1 cellular context compared by ENCODE assay signal in the genomic region with DNA sequence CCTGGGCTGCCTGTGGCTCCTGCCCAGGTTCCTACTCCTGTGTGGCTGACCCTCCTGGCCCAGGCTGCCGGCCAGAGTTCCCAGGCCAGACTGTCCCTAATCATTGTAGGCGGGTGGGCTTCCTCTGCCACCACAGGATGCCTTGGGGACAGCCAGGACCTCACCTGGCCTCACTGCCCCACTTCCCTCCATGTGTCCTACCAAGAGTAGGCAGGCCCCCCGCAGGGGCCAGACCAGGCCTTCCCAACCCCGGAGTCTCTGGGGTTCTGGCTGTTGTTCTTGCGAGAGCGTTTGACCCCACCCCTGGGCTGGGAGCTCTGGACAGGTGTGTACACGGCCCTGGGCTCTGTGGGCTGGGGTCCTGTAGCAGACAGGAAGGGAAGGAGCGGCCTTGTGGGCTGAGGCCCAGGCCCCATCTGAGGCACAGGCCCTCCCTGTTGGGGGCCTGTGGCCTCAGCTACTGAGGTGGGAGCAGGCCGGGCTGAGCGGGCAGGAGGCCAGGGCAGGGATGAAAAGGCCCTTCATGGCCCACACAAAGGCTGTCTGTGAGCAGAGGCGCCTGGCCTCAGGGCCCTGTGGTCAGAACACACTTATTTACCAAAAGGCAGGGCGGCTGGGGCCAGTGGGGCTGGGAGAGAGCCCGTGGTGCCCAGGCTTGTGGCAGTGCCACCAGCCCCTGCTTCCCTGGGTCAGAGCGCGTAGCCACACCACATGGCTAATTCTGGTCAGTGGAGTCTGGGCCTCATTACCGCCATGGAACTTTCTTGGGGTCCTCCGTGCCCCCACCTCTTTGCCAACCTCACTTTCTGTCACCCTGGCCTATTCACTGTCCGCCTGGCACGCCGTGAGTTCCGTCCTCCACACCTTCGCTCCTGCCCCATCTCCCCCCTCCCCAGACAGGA.
TF ChIP-seq lines count a peak whose summit lies in the region.

No MANE protein-coding gene starts in this region.

TF ChIP-seq in HepG2, 621 proteins besides CTCF, POLR2A, EP300 and RAD21 (continued from another document and continues in another):
- TF ChIP-seq REPIN1 (CRISPR knock-in tag; IDR thresholded peaks at IDR 0.05; ENCODE audit: borderline replicate concordance, low read depth) = peak; percentile 92
- TF ChIP-seq, protein P1, sequence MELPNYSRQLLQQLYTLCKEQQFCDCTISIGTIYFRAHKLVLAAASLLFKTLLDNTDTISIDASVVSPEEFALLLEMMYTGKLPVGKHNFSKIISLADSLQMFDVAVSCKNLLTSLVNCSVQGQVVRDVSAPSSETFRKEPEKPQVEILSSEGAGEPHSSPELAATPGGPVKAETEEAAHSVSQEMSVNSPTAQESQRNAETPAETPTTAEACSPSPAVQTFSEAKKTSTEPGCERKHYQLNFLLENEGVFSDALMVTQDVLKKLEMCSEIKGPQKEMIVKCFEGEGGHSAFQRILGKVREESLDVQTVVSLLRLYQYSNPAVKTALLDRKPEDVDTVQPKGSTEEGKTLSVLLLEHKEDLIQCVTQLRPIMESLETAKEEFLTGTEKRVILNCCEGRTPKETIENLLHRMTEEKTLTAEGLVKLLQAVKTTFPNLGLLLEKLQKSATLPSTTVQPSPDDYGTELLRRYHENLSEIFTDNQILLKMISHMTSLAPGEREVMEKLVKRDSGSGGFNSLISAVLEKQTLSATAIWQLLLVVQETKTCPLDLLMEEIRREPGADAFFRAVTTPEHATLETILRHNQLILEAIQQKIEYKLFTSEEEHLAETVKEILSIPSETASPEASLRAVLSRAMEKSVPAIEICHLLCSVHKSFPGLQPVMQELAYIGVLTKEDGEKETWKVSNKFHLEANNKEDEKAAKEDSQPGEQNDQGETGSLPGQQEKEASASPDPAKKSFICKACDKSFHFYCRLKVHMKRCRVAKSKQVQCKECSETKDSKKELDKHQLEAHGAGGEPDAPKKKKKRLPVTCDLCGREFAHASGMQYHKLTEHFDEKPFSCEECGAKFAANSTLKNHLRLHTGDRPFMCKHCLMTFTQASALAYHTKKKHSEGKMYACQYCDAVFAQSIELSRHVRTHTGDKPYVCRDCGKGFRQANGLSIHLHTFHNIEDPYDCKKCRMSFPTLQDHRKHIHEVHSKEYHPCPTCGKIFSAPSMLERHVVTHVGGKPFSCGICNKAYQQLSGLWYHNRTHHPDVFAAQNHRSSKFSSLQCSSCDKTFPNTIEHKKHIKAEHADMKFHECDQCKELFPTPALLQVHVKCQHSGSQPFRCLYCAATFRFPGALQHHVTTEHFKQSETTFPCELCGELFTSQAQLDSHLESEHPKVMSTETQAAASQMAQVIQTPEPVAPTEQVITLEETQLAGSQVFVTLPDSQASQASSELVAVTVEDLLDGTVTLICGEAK (IDR thresholded peaks at IDR 0.05) = no peak
- TF ChIP-seq, protein P1 (CRISPR knock-in tag; IDR thresholded peaks at IDR 0.05) = peak; percentile 56; the same call in 1 of the 2 replicates
- TF ChIP-seq REL (CRISPR knock-in tag; conservative IDR thresholded peaks at IDR 0.05) = no peak
- TF ChIP-seq FOSL1 (CRISPR knock-in tag; IDR thresholded peaks at IDR 0.05; ENCODE audit: borderline replicate concordance) = no peak
- TF ChIP-seq, protein P2, sequence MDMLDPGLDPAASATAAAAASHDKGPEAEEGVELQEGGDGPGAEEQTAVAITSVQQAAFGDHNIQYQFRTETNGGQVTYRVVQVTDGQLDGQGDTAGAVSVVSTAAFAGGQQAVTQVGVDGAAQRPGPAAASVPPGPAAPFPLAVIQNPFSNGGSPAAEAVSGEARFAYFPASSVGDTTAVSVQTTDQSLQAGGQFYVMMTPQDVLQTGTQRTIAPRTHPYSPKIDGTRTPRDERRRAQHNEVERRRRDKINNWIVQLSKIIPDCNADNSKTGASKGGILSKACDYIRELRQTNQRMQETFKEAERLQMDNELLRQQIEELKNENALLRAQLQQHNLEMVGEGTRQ (IDR thresholded peaks at IDR 0.05; ENCODE audit: low read depth, low read length) = no peak
- TF ChIP-seq, protein P2 (CRISPR knock-in tag; IDR thresholded peaks at IDR 0.05; ENCODE audit: borderline replicate concordance) = no peak
- TF ChIP-seq MBD4 (IDR thresholded peaks at IDR 0.05; ENCODE audit: borderline replicate concordance, low read length) = no peak
- TF ChIP-seq HES4 (CRISPR knock-in tag; IDR thresholded peaks at IDR 0.05; ENCODE audit: borderline replicate concordance) = 0 out of 2 replicates have a peak, but pooled peaks have one; percentile 17
- TF ChIP-seq, protein P3, sequence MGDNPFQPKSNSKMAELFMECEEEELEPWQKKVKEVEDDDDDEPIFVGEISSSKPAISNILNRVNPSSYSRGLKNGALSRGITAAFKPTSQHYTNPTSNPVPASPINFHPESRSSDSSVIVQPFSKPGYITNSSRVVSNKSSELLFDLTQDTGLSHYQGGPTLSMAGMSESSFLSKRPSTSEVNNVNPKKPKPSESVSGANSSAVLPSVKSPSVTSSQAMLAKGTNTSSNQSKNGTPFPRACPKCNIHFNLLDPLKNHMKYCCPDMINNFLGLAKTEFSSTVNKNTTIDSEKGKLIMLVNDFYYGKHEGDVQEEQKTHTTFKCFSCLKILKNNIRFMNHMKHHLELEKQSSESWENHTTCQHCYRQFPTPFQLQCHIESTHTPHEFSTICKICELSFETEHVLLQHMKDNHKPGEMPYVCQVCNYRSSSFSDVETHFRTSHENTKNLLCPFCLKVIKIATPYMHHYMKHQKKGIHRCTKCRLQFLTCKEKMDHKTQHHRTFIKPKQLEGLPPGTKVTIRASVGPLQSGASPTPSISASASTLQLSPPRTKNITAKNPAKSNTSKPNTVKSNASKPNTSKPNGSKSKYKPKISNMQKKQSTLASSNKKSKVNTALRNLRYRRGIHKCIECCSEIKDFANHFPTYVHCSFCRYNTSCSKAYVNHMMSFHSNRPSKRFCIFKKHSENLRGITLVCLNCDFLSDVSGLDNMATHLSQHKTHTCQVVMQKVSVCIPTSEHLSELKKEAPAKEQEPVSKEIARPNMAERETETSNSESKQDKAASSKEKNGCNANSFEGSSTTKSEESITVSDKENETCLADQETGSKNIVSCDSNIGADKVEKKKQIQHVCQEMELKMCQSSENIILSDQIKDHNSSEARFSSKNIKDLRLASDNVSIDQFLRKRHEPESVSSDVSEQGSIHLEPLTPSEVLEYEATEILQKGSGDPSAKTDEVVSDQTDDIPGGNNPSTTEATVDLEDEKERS (CRISPR knock-in tag; IDR thresholded peaks at IDR 0.05) = peak; percentile 51; the same call in 1 of the 2 replicates
- peak; percentile 37; the same call in 1 of the 2 replicates for TF ChIP-seq MIXL1 (CRISPR knock-in tag; IDR thresholded peaks at IDR 0.05)
- TF ChIP-seq MXD4 (CRISPR knock-in tag; IDR thresholded peaks at IDR 0.05) = no peak
- no peak for TF ChIP-seq ZFP82 (CRISPR knock-in tag; IDR thresholded peaks at IDR 0.05; ENCODE audit: borderline replicate concordance)
- TF ChIP-seq, protein P4, sequence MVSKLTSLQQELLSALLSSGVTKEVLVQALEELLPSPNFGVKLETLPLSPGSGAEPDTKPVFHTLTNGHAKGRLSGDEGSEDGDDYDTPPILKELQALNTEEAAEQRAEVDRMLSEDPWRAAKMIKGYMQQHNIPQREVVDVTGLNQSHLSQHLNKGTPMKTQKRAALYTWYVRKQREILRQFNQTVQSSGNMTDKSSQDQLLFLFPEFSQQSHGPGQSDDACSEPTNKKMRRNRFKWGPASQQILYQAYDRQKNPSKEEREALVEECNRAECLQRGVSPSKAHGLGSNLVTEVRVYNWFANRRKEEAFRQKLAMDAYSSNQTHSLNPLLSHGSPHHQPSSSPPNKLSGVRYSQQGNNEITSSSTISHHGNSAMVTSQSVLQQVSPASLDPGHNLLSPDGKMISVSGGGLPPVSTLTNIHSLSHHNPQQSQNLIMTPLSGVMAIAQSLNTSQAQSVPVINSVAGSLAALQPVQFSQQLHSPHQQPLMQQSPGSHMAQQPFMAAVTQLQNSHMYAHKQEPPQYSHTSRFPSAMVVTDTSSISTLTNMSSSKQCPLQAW (CRISPR knock-in tag; IDR thresholded peaks at IDR 0.05) = no peak
- TF ChIP-seq, protein P5, sequence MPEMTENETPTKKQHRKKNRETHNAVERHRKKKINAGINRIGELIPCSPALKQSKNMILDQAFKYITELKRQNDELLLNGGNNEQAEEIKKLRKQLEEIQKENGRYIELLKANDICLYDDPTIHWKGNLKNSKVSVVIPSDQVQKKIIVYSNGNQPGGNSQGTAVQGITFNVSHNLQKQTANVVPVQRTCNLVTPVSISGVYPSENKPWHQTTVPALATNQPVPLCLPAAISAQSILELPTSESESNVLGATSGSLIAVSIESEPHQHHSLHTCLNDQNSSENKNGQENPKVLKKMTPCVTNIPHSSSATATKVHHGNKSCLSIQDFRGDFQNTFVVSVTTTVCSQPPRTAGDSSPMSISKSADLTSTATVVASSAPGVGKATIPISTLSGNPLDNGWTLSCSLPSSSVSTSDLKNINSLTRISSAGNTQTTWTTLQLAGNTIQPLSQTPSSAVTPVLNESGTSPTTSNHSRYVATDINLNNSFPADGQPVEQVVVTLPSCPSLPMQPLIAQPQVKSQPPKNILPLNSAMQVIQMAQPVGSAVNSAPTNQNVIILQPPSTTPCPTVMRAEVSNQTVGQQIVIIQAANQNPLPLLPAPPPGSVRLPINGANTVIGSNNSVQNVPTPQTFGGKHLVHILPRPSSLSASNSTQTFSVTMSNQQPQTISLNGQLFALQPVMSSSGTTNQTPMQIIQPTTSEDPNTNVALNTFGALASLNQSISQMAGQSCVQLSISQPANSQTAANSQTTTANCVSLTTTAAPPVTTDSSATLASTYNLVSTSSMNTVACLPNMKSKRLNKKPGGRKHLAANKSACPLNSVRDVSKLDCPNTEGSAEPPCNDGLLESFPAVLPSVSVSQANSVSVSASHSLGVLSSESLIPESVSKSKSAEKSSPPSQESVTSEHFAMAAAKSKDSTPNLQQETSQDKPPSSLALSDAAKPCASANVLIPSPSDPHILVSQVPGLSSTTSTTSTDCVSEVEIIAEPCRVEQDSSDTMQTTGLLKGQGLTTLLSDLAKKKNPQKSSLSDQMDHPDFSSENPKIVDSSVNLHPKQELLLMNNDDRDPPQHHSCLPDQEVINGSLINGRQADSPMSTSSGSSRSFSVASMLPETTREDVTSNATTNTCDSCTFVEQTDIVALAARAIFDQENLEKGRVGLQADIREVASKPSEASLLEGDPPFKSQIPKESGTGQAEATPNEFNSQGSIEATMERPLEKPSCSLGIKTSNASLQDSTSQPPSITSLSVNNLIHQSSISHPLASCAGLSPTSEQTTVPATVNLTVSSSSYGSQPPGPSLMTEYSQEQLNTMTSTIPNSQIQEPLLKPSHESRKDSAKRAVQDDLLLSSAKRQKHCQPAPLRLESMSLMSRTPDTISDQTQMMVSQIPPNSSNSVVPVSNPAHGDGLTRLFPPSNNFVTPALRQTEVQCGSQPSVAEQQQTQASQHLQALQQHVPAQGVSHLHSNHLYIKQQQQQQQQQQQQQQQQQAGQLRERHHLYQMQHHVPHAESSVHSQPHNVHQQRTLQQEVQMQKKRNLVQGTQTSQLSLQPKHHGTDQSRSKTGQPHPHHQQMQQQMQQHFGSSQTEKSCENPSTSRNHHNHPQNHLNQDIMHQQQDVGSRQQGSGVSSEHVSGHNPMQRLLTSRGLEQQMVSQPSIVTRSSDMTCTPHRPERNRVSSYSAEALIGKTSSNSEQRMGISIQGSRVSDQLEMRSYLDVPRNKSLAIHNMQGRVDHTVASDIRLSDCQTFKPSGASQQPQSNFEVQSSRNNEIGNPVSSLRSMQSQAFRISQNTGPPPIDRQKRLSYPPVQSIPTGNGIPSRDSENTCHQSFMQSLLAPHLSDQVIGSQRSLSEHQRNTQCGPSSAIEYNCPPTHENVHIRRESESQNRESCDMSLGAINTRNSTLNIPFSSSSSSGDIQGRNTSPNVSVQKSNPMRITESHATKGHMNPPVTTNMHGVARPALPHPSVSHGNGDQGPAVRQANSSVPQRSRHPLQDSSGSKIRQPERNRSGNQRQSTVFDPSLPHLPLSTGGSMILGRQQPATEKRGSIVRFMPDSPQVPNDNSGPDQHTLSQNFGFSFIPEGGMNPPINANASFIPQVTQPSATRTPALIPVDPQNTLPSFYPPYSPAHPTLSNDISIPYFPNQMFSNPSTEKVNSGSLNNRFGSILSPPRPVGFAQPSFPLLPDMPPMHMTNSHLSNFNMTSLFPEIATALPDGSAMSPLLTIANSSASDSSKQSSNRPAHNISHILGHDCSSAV (CRISPR knock-in tag; IDR thresholded peaks at IDR 0.05; ENCODE audit: borderline replicate concordance) = 0 out of 2 replicates have a peak, but pooled peaks have one; percentile 58
- TF ChIP-seq, protein P6, sequence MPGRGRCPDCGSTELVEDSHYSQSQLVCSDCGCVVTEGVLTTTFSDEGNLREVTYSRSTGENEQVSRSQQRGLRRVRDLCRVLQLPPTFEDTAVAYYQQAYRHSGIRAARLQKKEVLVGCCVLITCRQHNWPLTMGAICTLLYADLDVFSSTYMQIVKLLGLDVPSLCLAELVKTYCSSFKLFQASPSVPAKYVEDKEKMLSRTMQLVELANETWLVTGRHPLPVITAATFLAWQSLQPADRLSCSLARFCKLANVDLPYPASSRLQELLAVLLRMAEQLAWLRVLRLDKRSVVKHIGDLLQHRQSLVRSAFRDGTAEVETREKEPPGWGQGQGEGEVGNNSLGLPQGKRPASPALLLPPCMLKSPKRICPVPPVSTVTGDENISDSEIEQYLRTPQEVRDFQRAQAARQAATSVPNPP (CRISPR knock-in tag; IDR thresholded peaks at IDR 0.05) = peak; percentile 50
- TF ChIP-seq KDM6A (CRISPR knock-in tag; IDR thresholded peaks at IDR 0.05; ENCODE audit: low read depth) = peak; percentile 76; the same call in 1 of the 2 replicates
- peak; percentile 83 for TF ChIP-seq ZNF878 (CRISPR knock-in tag; IDR thresholded peaks at IDR 0.05)
- no peak; the same call in 1 of the 2 replicates for TF ChIP-seq MTF2 (CRISPR knock-in tag; IDR thresholded peaks at IDR 0.05; ENCODE audit: borderline replicate concordance)
